16 cellular contexts compared by ENCODE assay signal in the genomic region with DNA sequence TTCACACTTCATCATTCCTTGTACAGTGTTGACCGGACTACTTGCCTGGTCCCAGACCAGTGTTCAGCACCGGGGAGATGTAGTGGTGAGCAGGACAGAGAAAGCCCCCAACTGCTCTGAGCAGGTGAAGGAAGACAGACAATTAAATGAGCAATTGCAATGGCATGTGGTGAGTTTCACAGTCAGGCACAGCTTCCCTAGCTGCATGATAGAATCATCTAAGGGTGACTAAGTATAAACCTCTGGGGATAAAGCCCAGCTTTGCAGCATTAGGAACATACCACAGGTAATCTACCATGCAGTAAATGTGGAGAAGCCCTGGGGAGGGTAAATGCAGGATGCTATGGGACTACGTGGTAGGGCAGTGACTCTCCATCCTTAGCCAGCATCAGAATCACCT. TPM values are rescaled to one million over a fixed set of nuclear protein-coding genes. Genes with fewer than 3 reads are reported as not detected.
DNase-seq lines count a peak whose midpoint lies in the region; ATAC-seq, FAIRE-seq and TF ChIP-seq lines count a peak whose summit lies in the region.
"Had no signal": no experiment of that assay in that cellular context is flagged by ENCODE, and none has a peak within 500 bp of the region (broad histone marks: within the 10 kb centered on the region; RNA-seq: fewer than 3 reads in every experiment).

No MANE protein-coding gene starts in this region.

- H3K27ac ChIP-seq in SJSA1 (no peak overlapping the region), upper lobe of right lung (no peak overlapping the region)
- H3K27ac ChIP-seq: ascending aorta, heart right ventricle, left ventricle myocardium inferior had no signal

- intact Hi-C loops in upper lobe of right lung (cut with DNase I) = no loop called here

- no peak for TF ChIP-seq POLR2A in H54 (IDR thresholded peaks at IDR 0.05; ENCODE audit: low read depth, low read length)

- no peaks in the 10 kb centered on the region for H3K9me3 ChIP-seq in SJSA1 (replicated peaks)
- no peaks in the 10 kb centered on the region for H3K9me3 ChIP-seq in upper lobe of right lung
- H3K9me3 ChIP-seq: ascending aorta, heart right ventricle, left ventricle myocardium inferior had no signal

- H3K4me3 ChIP-seq in SJSA1 = no peak overlapping the region
- H3K4me3 ChIP-seq in fibroblast of villous mesenchyme (ENCODE audit: low read depth, low read length) = no peak overlapping the region
- H3K4me3 ChIP-seq in upper lobe of right lung = no peak overlapping the region
- H3K4me3 ChIP-seq: ascending aorta, heart right ventricle, left ventricle myocardium inferior had no signal

- no peak for TF ChIP-seq CTCF in fibroblast of villous mesenchyme (IDR thresholded peaks at IDR 0.05; ENCODE audit: insufficient read depth, low read depth, low read length)
- TF ChIP-seq CTCF in upper lobe of right lung (IDR thresholded peaks at IDR 0.05) = no peak

- DNase-seq in H54 (ENCODE audit: insufficient read length, low spot score) (peak; percentile 14), SJSA1 (ENCODE audit: low read depth in 1 of 2, low spot score in 2 of 2) (peak; percentile 24 to 42), fibroblast of villous mesenchyme (ENCODE audit: low read depth) (peak; percentile 13), upper lobe of right lung (no peak), NCI-H1092 treated with DMSO at 0.1 percent for 48 hours (lab: John Stamatoyannopoulos, UW) (no peak)
- DNase-seq: activated B cell treated with CpG ODN at 0.5 μM for 24 hours; effector CD8-positive, alpha-beta T cell; heart right ventricle; left ventricle myocardium inferior; NCI-H2081 treated with DMSO at 0.1 percent for 48 hours; nephron progenitor cell; substantia nigra had no signal

- H3K4me1 ChIP-seq in SJSA1 (replicated peaks) (peaks cover 24% of the 10 kb centered on the region), upper lobe of right lung (no peaks in the 10 kb centered on the region)
- H3K4me1 ChIP-seq: ascending aorta had no signal

- peak; percentile 8 for ATAC-seq in upper lobe of right lung
- ATAC-seq in HG03378 (IDR thresholded peaks at IDR 0.05; ENCODE audit: unreplicated experiment) = no peak
- no peak for ATAC-seq in HG03175 (IDR thresholded peaks at IDR 0.05; ENCODE audit: unreplicated experiment)
- ATAC-seq: heart right ventricle, sciatic nerve had no signal

- no peaks in the 10 kb centered on the region for H3K36me3 ChIP-seq in SJSA1
- H3K36me3 ChIP-seq in upper lobe of right lung = peaks cover 4% of the 10 kb centered on the region
- H3K36me3 ChIP-seq: ascending aorta, left ventricle myocardium inferior had no signal

- no peak for FAIRE-seq in H54 (lab: Jason Lieb, UNC)

- H3K27me3 ChIP-seq in SJSA1 (replicated peaks) (no peaks in the 10 kb centered on the region), upper lobe of right lung (no peaks in the 10 kb centered on the region)
- H3K27me3 ChIP-seq: ascending aorta, heart right ventricle had no signal

RNA-seq across cellular contexts. Expression of a gene that starts 47.8 kb away (rescaled TPM):
- total RNA-seq in SJSA1 (2014; rRNA removed; shearing (Covaris generic)) = 26.2 and 41.0 TPM in 2 replicates
- 30.6 and 53.5 TPM in 2 replicates for total RNA-seq in fibroblast of villous mesenchyme
- 18.8 TPM for total RNA-seq in upper lobe of right lung

Comparison
In these comparisons a context has a peak if more than half of its experiments do, and no peak if none do; other contexts are left out.
1. DNase-seq: peak in H54 (single experiment), SJSA1 (2 of 2) and fibroblast of villous mesenchyme (single experiment); none in upper lobe of right lung (single experiment) and NCI-H1092 treated with DMSO at 0.1 percent for 48 hours (single experiment).